In genomic region chr18:63366991-63367240, GRCh38 we compare ENCODE assay signal across 8 cellular contexts. TPM values are rescaled to one million over a fixed set of nuclear protein-coding genes. Genes with fewer than 3 reads are reported as not detected.
DNase-seq lines count a peak whose midpoint lies in the region; ATAC-seq, FAIRE-seq and TF ChIP-seq lines count a peak whose summit lies in the region.

TSS of gene KDSR (minus strand) at chr18:63367206. CDS start at chr18:63367118, 88 bp downstream.

- no TSS peak for BruUV-seq in GM12878 (replicated peaks; lab: Mats Ljungman, UMichigan)

- SMC1A ChIA-PET in GM12878 (lab: Charles Lee; ENCODE audit: uncharacterized antibody, unreplicated experiment) = interaction anchor here (1.4 kb wide), 1 partner anchor 49 kb away, joined by 4 read pairs; no protein-coding TSS in a partner anchor

- H3K4me2 ChIP-seq in KMS-11 (peak within 1 kb of the TSS; percentile 84), GM12878 (ENCODE audit: control insufficient read depth, insufficient read depth) (peak within 1 kb of the TSS; percentile 85)

- TF ChIP-seq CTCF in KMS-11 (conservative IDR thresholded peaks at IDR 0.05; ENCODE audit: low read depth, low read length) (no peak), GM12878 (IDR thresholded peaks at IDR 0.05 in 2 of 3, conservative IDR thresholded peaks at IDR 0.05 in 1 of 3; ENCODE audit: control insufficient read depth in 2 of 3, extremely low read depth in 1 of 3, insufficient read depth in 1 of 3, low read depth in 3 of 3, low read length in 3 of 3) (no peak), kidney epithelial cell (IDR thresholded peaks at IDR 0.05; ENCODE audit: insufficient read depth, low read length, poor library complexity, severe bottlenecking) (no peak)

- H3K9me3 ChIP-seq in GM12878 (replicated peaks; ENCODE audit: control insufficient read depth, insufficient read depth, low read length) = no peaks in the 10 kb centered on the region; the same call in 1 of the 3 replicates
- H3K9me3 ChIP-seq in subcutaneous abdominal adipose tissue (ENCODE audit: control insufficient read depth in 5 of 5, low read length in 5 of 5) = no peaks in the 10 kb centered on the region

- TF ChIP-seq EP300 in GM12878 (IDR thresholded peaks at IDR 0.05; ENCODE audit: borderline replicate concordance in 1 of 2, control insufficient read depth in 1 of 2, low read depth in 2 of 2, low read length in 2 of 2) = no peak

- POLR2A ChIA-PET in GM12878 (lab: Charles Lee) = interaction anchor here (0.5 kb wide), 1 partner anchor 16 kb away, joined by 3 read pairs; no protein-coding TSS in a partner anchor

- H3K27me3 ChIP-seq in KMS-11 (ENCODE audit: insufficient read depth, low read depth) = no peaks in the 10 kb centered on the region
- H3K27me3 ChIP-seq in GM12878 (replicated peaks in 1 of 2; ENCODE audit: control insufficient read depth in 2 of 2, insufficient read depth in 2 of 2, low read length in 1 of 2) = no peaks in the 10 kb centered on the region
- no peaks in the 10 kb centered on the region for H3K27me3 ChIP-seq in kidney epithelial cell (ENCODE audit: control insufficient read depth, insufficient read depth, low read length)
- H3K27me3 ChIP-seq in subcutaneous abdominal adipose tissue (ENCODE audit: control insufficient read depth in 5 of 5, insufficient read depth in 4 of 5, low read length in 5 of 5) = no peaks in the 10 kb centered on the region

- in situ Hi-C loops in GM12878 (cut with MboI) = no loop called here

- ATAC-seq in GM12878 = no peak

- FAIRE-seq in GM12878 (lab: Jason Lieb, UNC) = no peak

- WGBS in GM12878 (ENCODE audit: insufficient coverage, insufficient replicate concordance, low lambda C conversion rate, missing lambda C conversion rate) = 2% methylated on average over 21 of the region's 27 CpGs

- no peak for TF ChIP-seq POLR2A in GM12878 (IDR thresholded peaks at IDR 0.05; ENCODE audit: low read depth, low read length)

- H3K79me2 ChIP-seq in KMS-11 (ENCODE audit: insufficient read depth, low read depth) (no peaks in the 10 kb centered on the region), GM12878 (ENCODE audit: control insufficient read depth, insufficient read depth, low read length) (peaks cover 17% of the 10 kb centered on the region)

- RAD21 ChIA-PET in GM12878 (lab: Charles Lee; ENCODE audit: unreplicated experiment) = no interaction called here

- peaks cover 18% of the 10 kb centered on the region for H3K4me1 ChIP-seq in KMS-11 (ENCODE audit: low read depth, poor library complexity, severe bottlenecking)
- H3K4me1 ChIP-seq in GM12878 (ENCODE audit: control insufficient read depth, insufficient read depth, low read length) = no peaks in the 10 kb centered on the region
- H3K4me1 ChIP-seq in subcutaneous abdominal adipose tissue (ENCODE audit: control insufficient read depth in 5 of 5, insufficient read depth in 5 of 5, low read length in 5 of 5) = peaks cover 2 to 25% (median 21%) of the 10 kb centered on the region in 5 donors

- intact Hi-C loops in GM12878 (cut with micrococcal nuclease; ENCODE audit: unreplicated experiment) = loop anchor here (1.0 kb wide), 1 partner anchor 55 kb away; the partner anchor contains the start of gene VPS4B

- DNase-seq in GM12878 (ENCODE audit: low read depth, low spot score) (no peak), kidney epithelial cell (ENCODE audit: low read depth) (no peak), cerebellar nuclear complex (lab: John Stamatoyannopoulos, UW) (no peak), HK-2 (ENCODE audit: unreplicated experiment) (no peak), NCI-H2227 treated with DMSO at 0.1 percent for 48 hours (lab: John Stamatoyannopoulos, UW) (no peak)
- no peak for DNase-seq in activated effector memory CD4-positive, alpha-beta T cell treated with anti-CD3 and anti-CD28 coated beads, Interleukin-2, amount 50 U/mL, for 16 hours

- H4K20me1 ChIP-seq in KMS-11 (ENCODE audit: insufficient read depth) (no peaks in the 10 kb centered on the region), GM12878 (ENCODE audit: control insufficient read depth, insufficient read depth) (no peaks in the 10 kb centered on the region)

- CTCF ChIA-PET in GM12878 (lab: Yijun Ruan, JAX) = interaction anchor here (0.9 to 1.3 kb wide), 3 partner anchors 10 to 228 kb away, joined by 3 to 4 read pairs (median 3); no protein-coding TSS in a partner anchor

- H3K9ac ChIP-seq in KMS-11 = peak within 1 kb of the TSS; percentile 73
- H3K9ac ChIP-seq in GM12878 (ENCODE audit: control insufficient read depth, insufficient read depth, low read length) = peak within 1 kb of the TSS; percentile 77
- peak within 1 kb of the TSS; percentile 71 to 90 (median 89) for H3K9ac ChIP-seq in subcutaneous abdominal adipose tissue (ENCODE audit: low read length in 5 of 5)

- peak within 1 kb of the TSS; percentile 97 for H2AFZ ChIP-seq in KMS-11 (ENCODE audit: low read depth)
- peak within 1 kb of the TSS; percentile 93 for H2AFZ ChIP-seq in GM12878 (ENCODE audit: control insufficient read depth, low read depth, low read length)

- H3K4me3 ChIP-seq in KMS-11 (IDR thresholded peaks at IDR 0.05; ENCODE audit: insufficient read depth, low read depth, low read length) (peak within 1 kb of the TSS; percentile 44), GM12878 (peak within 1 kb of the TSS; percentile 93), kidney epithelial cell (ENCODE audit: low read depth, low read length) (peak within 1 kb of the TSS; percentile 93), subcutaneous abdominal adipose tissue (ENCODE audit: low read depth in 1 of 5, low read length in 5 of 5) (peak within 1 kb of the TSS; percentile 83 to 98 (median 94))

- TF ChIP-seq RAD21 in GM12878 (IDR thresholded peaks at IDR 0.05; ENCODE audit: insufficient read depth, low read depth, low read length) = no peak

- H3K27ac ChIP-seq in KMS-11 (peak within 1 kb of the TSS; percentile 25), GM12878 (ENCODE audit: control insufficient read depth, insufficient read depth) (peak within 1 kb of the TSS; percentile 84), subcutaneous abdominal adipose tissue (ENCODE audit: low read depth, low read length) (peak within 1 kb of the TSS; percentile 93)

- no peaks in the 10 kb centered on the region for H3K36me3 ChIP-seq in KMS-11 (ENCODE audit: insufficient read depth)
- H3K36me3 ChIP-seq in GM12878 (ENCODE audit: control insufficient read depth in 2 of 2, insufficient read depth in 2 of 2, low read length in 1 of 2) = no peaks in the 10 kb centered on the region; a peak in 1 of 4 replicates
- no peaks in the 10 kb centered on the region for H3K36me3 ChIP-seq in kidney epithelial cell (ENCODE audit: control insufficient read depth, insufficient read depth, low read length)
- peaks cover 5 to 8% (median 7%) of the 10 kb centered on the region in 5 donors for H3K36me3 ChIP-seq in subcutaneous abdominal adipose tissue (ENCODE audit: control insufficient read depth in 5 of 5, insufficient read depth in 5 of 5, low read length in 5 of 5)

TF ChIP-seq in GM12878, 131 proteins besides CTCF, POLR2A, EP300 and RAD21 (continues in another document):
- TF ChIP-seq MTA2 (IDR thresholded peaks at IDR 0.05; ENCODE audit: low read depth) = no peak
- TF ChIP-seq SPI1 (IDR thresholded peaks at IDR 0.05; ENCODE audit: borderline replicate concordance, insufficient read depth, low read depth, low read length) = no peak
- no peak for TF ChIP-seq HDGF (IDR thresholded peaks at IDR 0.05)
- 0 out of 2 replicates have a peak, but pooled peaks have one; percentile 17 for TF ChIP-seq RB1 (IDR thresholded peaks at IDR 0.05; ENCODE audit: borderline replicate concordance)
- TF ChIP-seq BACH1 (IDR thresholded peaks at IDR 0.05; ENCODE audit: borderline replicate concordance) = peak; percentile 68; the same call in 1 of the 2 replicates
- TF ChIP-seq NFIC (IDR thresholded peaks at IDR 0.05; ENCODE audit: low read depth, low read length) = no peak
- peak; percentile 29 for TF ChIP-seq MYC (IDR thresholded peaks at IDR 0.05; ENCODE audit: insufficient read depth, insufficient read length, insufficient replicate concordance, low read length, severe bottlenecking)
- peak; percentile 81; the same call in 1 of the 2 replicates for TF ChIP-seq NKRF (conservative IDR thresholded peaks at IDR 0.05)
- no peak for TF ChIP-seq SREBF1 (IDR thresholded peaks at IDR 0.05; ENCODE audit: low read length)
- no peak for TF ChIP-seq SREBF2 (IDR thresholded peaks at IDR 0.05; ENCODE audit: low read length)

RNA-seq across cellular contexts. Expression of gene KDSR, which starts in this region (rescaled TPM):
- 26.3 and 31.1 TPM in 2 replicates for total RNA-seq in GM12878 (2013; cell fraction: nucleolus; rRNA removed)
- total RNA-seq in GM12878 (2014; rRNA removed) = 9.7 and 9.9 TPM in 2 replicates
- 11.2 and 12.3 TPM in 2 replicates for total RNA-seq in GM12878 (2014; rRNA removed; fragmentation: Illumina TruSeq; extraction: Trizol)
- 24.6 and 24.9 TPM in 2 replicates for total RNA-seq in GM12878 (2021)
- polyA plus RNA-seq in GM12878 (2011; ENCODE audit: low read depth) = 9.6 TPM
- polyA plus RNA-seq in GM12878 (2011; rRNA removed) = 17.3 and 18.3 TPM in 2 replicates
- 8.9 and 10.3 TPM in 2 replicates for polyA plus RNA-seq in GM12878 (2011; cell fraction: cytosol; rRNA removed)
- 9.1 and 11.3 TPM in 2 replicates for polyA plus RNA-seq in GM12878 (2011; cell fraction: nucleus; rRNA removed)
- polyA plus RNA-seq in GM12878 (2012) = 13.8 and 18.8 TPM in 2 replicates
- 15.4 and 15.6 TPM in 2 replicates for polyA plus RNA-seq in GM12878 (2014; fragmentation: Illumina TruSeq; extraction: Trizol)
- polyA plus RNA-seq in GM12878 (2014; fragmentation: Nextera tagmentation; extraction: Ambion mirVana) = 1 to 10 TPM; 5.2 to 7.8 TPM
- 13.3 and 14.0 TPM in 2 replicates for polyA plus RNA-seq in GM12878 (2014; rRNA removed)
- polyA plus RNA-seq in GM12878 (2016; fragmentation: Nextera tagmentation; extraction: Ambion mirVana) = 10 to 100 TPM; 24.2 to 25.9 TPM
- 12.2 and 15.2 TPM in 2 replicates for polyA minus RNA-seq in GM12878 (2011; rRNA and poly(A)+ RNA removed)
- polyA minus RNA-seq in GM12878 (2011; cell fraction: cytosol; rRNA and poly(A)+ RNA removed) = 7.6 and 15.5 TPM in 2 replicates
- polyA minus RNA-seq in GM12878 (2011; cell fraction: nucleus; rRNA and poly(A)+ RNA removed) = 9.2 and 17.3 TPM in 2 replicates
- total RNA-seq in kidney epithelial cell = 32.1 and 36.3 TPM in 2 replicates

Comparison
In these comparisons a context has a peak if more than half of its experiments do, and no peak if none do; other contexts are left out.
1. H3K27ac ChIP-seq: peak in every context shown above with its lines; median percentile 93 in subcutaneous abdominal adipose tissue; 84 in GM12878; 25 in KMS-11.
2. H3K4me3 ChIP-seq: peak in every context shown above with its lines; median percentile 94 in subcutaneous abdominal adipose tissue; 93 in GM12878; 93 in kidney epithelial cell; 44 in KMS-11.